Comparison of ENCODE assay signal across 9 cellular contexts in genomic region chr3:122668930-122669730, GRCh38. TPM values are rescaled to one million over a fixed set of nuclear protein-coding genes. Genes with fewer than 3 reads are reported as not detected.
DNase-seq lines count a peak whose midpoint lies in the region; ATAC-seq and TF ChIP-seq lines count a peak whose summit lies in the region.
"Had no signal": no experiment of that assay in that cellular context is flagged by ENCODE, and none has a peak within 500 bp of the region (broad histone marks: within the 10 kb centered on the region; RNA-seq: fewer than 3 reads in every experiment).

No MANE protein-coding gene starts in this region.

- peaks cover 4% of the 10 kb centered on the region for H3K36me3 Mint-ChIP-seq in activated T-helper 2 cell treated with anti-CD3 and anti-CD28 coated beads, Interferon-gamma antibody, Interleukin-2, Interleukin-4, amounts not matched to agents 10 μg/mL and 5 μg/mL and 100 μg/mL, durations not matched to agents 14 hours and 24 hours and 36 hours (ENCODE audit: low read depth)

- H3K9me3 Mint-ChIP-seq in activated T-helper 2 cell treated with anti-CD3 and anti-CD28 coated beads, Interferon-gamma antibody, Interleukin-2, Interleukin-4, amounts not matched to agents 10 μg/mL and 5 μg/mL and 100 μg/mL, durations not matched to agents 14 hours and 24 hours and 36 hours: peaks cover 15% of the 10 kb centered on the region

- no peak overlapping the region for H3K27ac ChIP-seq in vagina

- intact Hi-C loops in activated T-helper 2 cell treated with anti-CD3 and anti-CD28 coated beads, Interferon-gamma antibody, Interleukin-2, Interleukin-4, amounts not matched to agents 10 μg/mL and 5 μg/mL and 100 μg/mL, durations not matched to agents 14 hours and 24 hours and 36 hours (cut with micrococcal nuclease): loop anchor here (2.0 kb wide), 1 partner anchor 58 kb away; no protein-coding TSS in a partner anchor
- intact Hi-C loops in vagina (cut with DNase I): no loop called here

- H3K27me3 ChIP-seq in vagina: no peaks in the 10 kb centered on the region

- H3K4me3 ChIP-seq in vagina: no peak overlapping the region

- H3K36me3 ChIP-seq in vagina: no peaks in the 10 kb centered on the region

- peaks cover 16% of the 10 kb centered on the region for H3K4me1 Mint-ChIP-seq in activated T-helper 2 cell treated with anti-CD3 and anti-CD28 coated beads, Interferon-gamma antibody, Interleukin-2, Interleukin-4, amounts not matched to agents 10 μg/mL and 5 μg/mL and 100 μg/mL, durations not matched to agents 14 hours and 24 hours and 36 hours (ENCODE audit: low read depth)

- TF ChIP-seq POLR2A in vagina (IDR thresholded peaks at IDR 0.05): no peak

- ATAC-seq in GM19324 (IDR thresholded peaks at IDR 0.05; ENCODE audit: low FRiP score, unreplicated experiment) (peak; percentile 49), HG03354 (IDR thresholded peaks at IDR 0.05; ENCODE audit: poor library complexity, severe bottlenecking, unreplicated experiment) (peak; percentile 86), GM19035 (IDR thresholded peaks at IDR 0.05; ENCODE audit: unreplicated experiment) (no peak)

- DNase-seq in activated T-helper 2 cell treated with anti-CD3 and anti-CD28 coated beads, Interferon-gamma antibody, Interleukin-2, Interleukin-4, amounts not matched to agents 10 μg/mL and 5 μg/mL and 100 μg/mL, durations not matched to agents 14 hours and 24 hours and 36 hours (ENCODE audit: low spot score): no peak
- DNase-seq in stimulated activated CD4-positive, alpha-beta T cell treated with anti-CD3 and anti-CD28 coated beads, Interleukin-15, amount 100 ng/mL, for 48 hours (ENCODE audit: low read depth in 2 of 2): peak; percentile 38 to 45
- DNase-seq in vagina (ENCODE audit: extremely low spot score in 2 of 2): no peak
- DNase-seq in NCI-H345 treated with DMSO at 0.1 percent for 48 hours (lab: John Stamatoyannopoulos, UW; ENCODE audit: unreplicated experiment): no peak
- no peak for DNase-seq in HUDEP-2 (lab: John Stamatoyannopoulos, UW; ENCODE audit: unreplicated experiment in 76 of 76)
- DNase-seq: NCI-H2171 had no signal

- no peak overlapping the region for H3K4me3 Mint-ChIP-seq in activated T-helper 2 cell treated with anti-CD3 and anti-CD28 coated beads, Interferon-gamma antibody, Interleukin-2, Interleukin-4, amounts not matched to agents 10 μg/mL and 5 μg/mL and 100 μg/mL, durations not matched to agents 14 hours and 24 hours and 36 hours (ENCODE audit: low read depth)

- TF ChIP-seq CTCF in vagina (IDR thresholded peaks at IDR 0.05): no peak

- H3K4me1 ChIP-seq in vagina: no peaks in the 10 kb centered on the region

- H3K9me3 ChIP-seq in vagina: no peaks in the 10 kb centered on the region

- H3K27ac Mint-ChIP-seq in activated T-helper 2 cell treated with anti-CD3 and anti-CD28 coated beads, Interferon-gamma antibody, Interleukin-2, Interleukin-4, amounts not matched to agents 10 μg/mL and 5 μg/mL and 100 μg/mL, durations not matched to agents 14 hours and 24 hours and 36 hours: peak overlapping the region; percentile 68

- no peaks in the 10 kb centered on the region for H3K27me3 Mint-ChIP-seq in activated T-helper 2 cell treated with anti-CD3 and anti-CD28 coated beads, Interferon-gamma antibody, Interleukin-2, Interleukin-4, amounts not matched to agents 10 μg/mL and 5 μg/mL and 100 μg/mL, durations not matched to agents 14 hours and 24 hours and 36 hours (ENCODE audit: low read depth)

RNA-seq across cellular contexts. Expression of gene PARP14, which starts 11.5 kb away (rescaled TPM):
- total RNA-seq in activated T-helper 2 cell treated with anti-CD3 and anti-CD28 coated beads, Interferon-gamma antibody, Interleukin-2, Interleukin-4, amounts not matched to agents 10 μg/mL and 5 μg/mL and 100 μg/mL, durations not matched to agents 14 hours and 24 hours and 36 hours: 45.7 and 51.9 TPM in 2 replicates
- 44.4 TPM for total RNA-seq in vagina

Comparison
In these comparisons a context has a peak if more than half of its experiments do, and no peak if none do; other contexts are left out.
1. DNase-seq: peak in stimulated activated CD4-positive, alpha-beta T cell treated with anti-CD3 and anti-CD28 coated beads, Interleukin-15, amount 100 ng/mL, for 48 hours (2 of 2); none in activated T-helper 2 cell treated with anti-CD3 and anti-CD28 coated beads, Interferon-gamma antibody, Interleukin-2, Interleukin-4, amounts not matched to agents 10 μg/mL and 5 μg/mL and 100 μg/mL, durations not matched to agents 14 hours and 24 hours and 36 hours (single experiment), vagina (0 of 2), NCI-H345 treated with DMSO at 0.1 percent for 48 hours (single experiment) and HUDEP-2 (0 of 76).